Comparison of ENCODE assay signal across 34 cellular contexts in genomic region chr9:38715684-38716083, GRCh38. TPM values are rescaled to one million over a fixed set of nuclear protein-coding genes. Genes with fewer than 3 reads are reported as not detected.
"Had no signal": no experiment of that assay in that cellular context is flagged by ENCODE, and none has a peak within 500 bp of the region (broad histone marks: within the 10 kb centered on the region; RNA-seq: fewer than 3 reads in every experiment).

No MANE protein-coding gene starts in this region.

- H3K4me1 ChIP-seq: ascending aorta had no signal

- H3K27me3 ChIP-seq: ascending aorta, cardiac muscle cell had no signal

- H3K36me3 ChIP-seq: ascending aorta, cardiac muscle cell, WERI-Rb-1 had no signal

- H3K4me3 ChIP-seq: ascending aorta, cardiac muscle cell had no signal

- H3K9me3 ChIP-seq: ascending aorta had no signal

- H3K27ac ChIP-seq: ascending aorta, cardiac muscle cell, WERI-Rb-1 had no signal

- ATAC-seq: activated CD4-positive, alpha-beta T cell treated with anti-CD3 and anti-CD28 coated beads for 36 hours; activated CD4-positive, CD25-positive, alpha-beta regulatory T cell treated with anti-CD3 and anti-CD28 coated beads, Interleukin-2, amount 50 U/mL, for 24 hours; activated CD8-positive, alpha-beta memory T cell treated with anti-CD3 and anti-CD28 coated beads, Interleukin-2, amount 10 ng/mL, durations not matched to agents 7 days and 5 days; activated CD8-positive, alpha-beta T cell treated with anti-CD3 and anti-CD28 coated beads, Interleukin-2, amount 10 ng/mL, durations not matched to agents 7 days and 5 days; activated naive CD8-positive, alpha-beta T cell treated with anti-CD3 and anti-CD28 coated beads, Interleukin-2, amount 50 U/mL, for 24 hours; WTC11 had no signal

- DNase-seq: activated CD4-positive, alpha-beta memory T cell treated with anti-CD3 and anti-CD28 coated beads, Interleukin-2, amount 10 ng/mL, durations not matched to agents 7 days and 5 days; activated CD4-positive, alpha-beta T cell treated with anti-CD3 and anti-CD28 coated beads for 1 hour; activated CD4-positive, alpha-beta T cell treated with anti-CD3 and anti-CD28 coated beads for 36 hours; activated CD4-positive, alpha-beta T cell treated with anti-CD3 and anti-CD28 coated beads for 48 hours; activated CD4-positive, alpha-beta T cell treated with anti-CD3 and anti-CD28 coated beads, Interleukin-2, amount 10 ng/mL, durations not matched to agents 7 days and 5 days; activated CD4-positive, alpha-beta T cell treated with anti-CD3 and anti-CD28 coated beads, Interleukin-2, amount 50 U/mL, for 48 hours; activated CD4-positive, CD25-positive, alpha-beta regulatory T cell; activated CD8-positive, alpha-beta memory T cell treated with anti-CD3 and anti-CD28 coated beads for 24 hours; activated CD8-positive, alpha-beta memory T cell treated with anti-CD3 and anti-CD28 coated beads, Interleukin-2, amount 10 ng/mL, durations not matched to agents 7 days and 5 days; activated CD8-positive, alpha-beta memory T cell treated with anti-CD3 and anti-CD28 coated beads, Interleukin-2, amount 50 U/mL, for 48 hours; activated CD8-positive, alpha-beta T cell treated with anti-CD3 and anti-CD28 coated beads, Interleukin-2, amount 10 ng/mL, durations not matched to agents 7 days and 5 days; activated effector memory CD4-positive, alpha-beta T cell treated with Interleukin-2 at 50 U/mL for 16 hours; activated gamma-delta T cell; activated naive CD4-positive, alpha-beta T cell treated with anti-CD3 and anti-CD28 coated beads, Interleukin-2, amount 10 ng/mL, durations not matched to agents 7 days and 5 days; activated naive CD4-positive, alpha-beta T cell treated with Interleukin-2 at 50 U/mL for 16 hours; activated naive CD8-positive, alpha-beta T cell treated with anti-CD3 and anti-CD28 coated beads, Interleukin-2, amount 10 ng/mL, durations not matched to agents 7 days and 5 days; activated naive CD8-positive, alpha-beta T cell treated with anti-CD3 and anti-CD28 coated beads, Interleukin-2, amount 50 U/mL, for 24 hours; activated T-cell treated with anti-CD3 and anti-CD28 coated beads, Interleukin-2, amount 50 U/mL, for 24 hours; activated T-cell treated with anti-CD3 and anti-CD28 coated beads, Interleukin-2, amount 50 U/mL, for 48 hours; amygdala; anterior cingulate cortex; caudate nucleus; cerebellar nuclear complex; T-helper 2 cell; T-helper 9 cell; WERI-Rb-1 had no signal

RNA-seq across cellular contexts. Expression of gene FAM240B, which starts 4.2 kb away (rescaled TPM):
- total RNA-seq: activated CD4-positive, alpha-beta memory T cell treated with anti-CD3 and anti-CD28 coated beads, Interleukin-2, amount 10 ng/mL, durations not matched to agents 7 days and 5 days; activated CD4-positive, alpha-beta T cell treated with anti-CD3 and anti-CD28 coated beads for 36 hours; activated CD4-positive, alpha-beta T cell treated with anti-CD3 and anti-CD28 coated beads, Interleukin-2, amount 10 ng/mL, durations not matched to agents 7 days and 5 days; activated CD8-positive, alpha-beta memory T cell treated with anti-CD3 and anti-CD28 coated beads, Interleukin-2, amount 10 ng/mL, durations not matched to agents 7 days and 5 days; activated CD8-positive, alpha-beta T cell treated with anti-CD3 and anti-CD28 coated beads, Interleukin-2, amount 10 ng/mL, durations not matched to agents 7 days and 5 days; activated naive CD8-positive, alpha-beta T cell treated with anti-CD3 and anti-CD28 coated beads, Interleukin-2, amount 10 ng/mL, durations not matched to agents 7 days and 5 days; activated T-helper 2 cell treated with anti-CD3 and anti-CD28 coated beads, Interferon-gamma antibody, Interleukin-2, Interleukin-4, amounts not matched to agents 10 μg/mL and 5 μg/mL and 100 μg/mL, durations not matched to agents 14 hours and 24 hours and 36 hours; ascending aorta; bronchial epithelial cell; cardiac muscle cell; chondrocyte; WTC11 had no signal
- polyA plus RNA-seq: adipose tissue, cardiac muscle cell had no signal
